18 cellular contexts compared by ENCODE assay signal in genomic region chr3:86782271-86782670, GRCh38.
"Had no signal": no experiment of that assay in that cellular context is flagged by ENCODE, and none has a peak within 500 bp of the region (broad histone marks: within the 10 kb centered on the region; RNA-seq: fewer than 3 reads in every experiment).

No MANE protein-coding gene starts in this region.

- H3K27ac Mint-ChIP-seq: activated CD4-positive, alpha-beta memory T cell treated with anti-CD3 and anti-CD28 coated beads, Interleukin-2, amount 10 ng/mL, durations not matched to agents 7 days and 5 days; activated T-cell treated with anti-CD3 and anti-CD28 coated beads, Interleukin-2, amount 50 U/mL, for 24 hours; natural killer cell; stimulated activated naive B cell treated with anti-CD40 and anti-IgM and Interleukin-4, amounts not matched to agents 10 μg/mL and 1 μg/mL and 100 μg/mL, for 72 hours; T-helper 17 cell; WTC11 had no signal

- H3K27me3 ChIP-seq: adrenal gland, tibial artery, vagina had no signal

- H3K4me3 ChIP-seq: adrenal gland, coronary artery, tibial artery, vagina had no signal

- H3K4me1 Mint-ChIP-seq: activated CD4-positive, alpha-beta memory T cell treated with anti-CD3 and anti-CD28 coated beads, Interleukin-2, amount 10 ng/mL, durations not matched to agents 7 days and 5 days; natural killer cell; stimulated activated naive B cell treated with anti-CD40 and anti-IgM and Interleukin-4, amounts not matched to agents 10 μg/mL and 1 μg/mL and 100 μg/mL, for 72 hours; T-helper 17 cell; WTC11 had no signal

- H3K4me1 ChIP-seq: adrenal gland, vagina had no signal

- H3K4me3 Mint-ChIP-seq: activated CD4-positive, alpha-beta memory T cell treated with anti-CD3 and anti-CD28 coated beads, Interleukin-2, amount 10 ng/mL, durations not matched to agents 7 days and 5 days; activated T-cell treated with anti-CD3 and anti-CD28 coated beads, Interleukin-2, amount 50 U/mL, for 24 hours; natural killer cell; stimulated activated naive B cell treated with anti-CD40 and anti-IgM and Interleukin-4, amounts not matched to agents 10 μg/mL and 1 μg/mL and 100 μg/mL, for 72 hours; T-helper 17 cell; WTC11 had no signal

- H3K27ac ChIP-seq: adrenal gland, coronary artery, tibial artery, vagina had no signal

- H3K36me3 ChIP-seq: adrenal gland, tibial artery, vagina had no signal

- ATAC-seq: natural killer cell; stimulated activated naive B cell treated with anti-CD40 and anti-IgM and Interleukin-4, amounts not matched to agents 10 μg/mL and 1 μg/mL and 100 μg/mL, for 72 hours; T-helper 17 cell; WTC11 had no signal

- H3K9me3 Mint-ChIP-seq: activated CD4-positive, alpha-beta memory T cell treated with anti-CD3 and anti-CD28 coated beads, Interleukin-2, amount 10 ng/mL, durations not matched to agents 7 days and 5 days; activated T-cell treated with anti-CD3 and anti-CD28 coated beads, Interleukin-2, amount 50 U/mL, for 24 hours; stimulated activated naive B cell treated with anti-CD40 and anti-IgM and Interleukin-4, amounts not matched to agents 10 μg/mL and 1 μg/mL and 100 μg/mL, for 72 hours had no signal

- H3K9me3 ChIP-seq: adrenal gland, tibial artery, vagina had no signal

- FAIRE-seq: endothelial cell of umbilical vein, islet of Langerhans had no signal

- H3K27me3 Mint-ChIP-seq: activated CD4-positive, alpha-beta memory T cell treated with anti-CD3 and anti-CD28 coated beads, Interleukin-2, amount 10 ng/mL, durations not matched to agents 7 days and 5 days; activated T-cell treated with anti-CD3 and anti-CD28 coated beads, Interleukin-2, amount 50 U/mL, for 24 hours; stimulated activated naive B cell treated with anti-CD40 and anti-IgM and Interleukin-4, amounts not matched to agents 10 μg/mL and 1 μg/mL and 100 μg/mL, for 72 hours; T-helper 17 cell had no signal

- H3K36me3 Mint-ChIP-seq: natural killer cell; stimulated activated naive B cell treated with anti-CD40 and anti-IgM and Interleukin-4, amounts not matched to agents 10 μg/mL and 1 μg/mL and 100 μg/mL, for 72 hours; WTC11 had no signal

- DNase-seq: activated CD4-positive, alpha-beta memory T cell treated with anti-CD3 and anti-CD28 coated beads, Interleukin-2, amount 10 ng/mL, durations not matched to agents 7 days and 5 days; activated CD4-positive, alpha-beta T cell treated with anti-CD3 and anti-CD28 coated beads for 4 hours; activated effector memory CD4-positive, alpha-beta T cell treated with Interleukin-2 at 50 U/mL for 16 hours; activated naive CD4-positive, alpha-beta T cell treated with anti-CD3 and anti-CD28 coated beads, Interleukin-2, amount 50 U/mL, for 16 hours; activated T-cell treated with anti-CD3 and anti-CD28 coated beads, Interleukin-2, amount 50 U/mL, for 24 hours; adrenal gland; effector CD4-positive, alpha-beta T cell; natural killer cell; stimulated activated CD4-positive, alpha-beta T cell treated with anti-CD3 and anti-CD28 coated beads, Interleukin-15, amount 100 ng/mL, for 24 hours; stimulated activated CD4-positive, alpha-beta T cell treated with anti-CD3 and anti-CD28 coated beads, Interleukin-4, amount 100 ng/mL, for 1 hour; stimulated activated naive B cell treated with anti-CD40 and anti-IgM and Interleukin-4, amounts not matched to agents 10 μg/mL and 1 μg/mL and 100 μg/mL, for 72 hours; T-helper 17 cell; tibial artery had no signal
